In genomic region chr6:130864344-130864743, GRCh38 we compare ENCODE assay signal across 1 cellular context.
TF ChIP-seq lines count a peak whose summit lies in the region.

No MANE protein-coding gene starts in this region.

TF ChIP-seq in HepG2, 621 proteins besides CTCF, POLR2A, EP300 and RAD21 (continued from another document and continues in another):
- TF ChIP-seq UBTF (CRISPR knock-in tag; IDR thresholded peaks at IDR 0.05) (peak; percentile 89), CCDC6 (CRISPR knock-in tag; IDR thresholded peaks at IDR 0.05) (peak; percentile 22; the same call in 1 of the 2 replicates), FOXC1 (CRISPR knock-in tag; IDR thresholded peaks at IDR 0.05; ENCODE audit: borderline replicate concordance) (peak; percentile 36; the same call in 1 of the 2 replicates), YY1 (IDR thresholded peaks at IDR 0.05; ENCODE audit: insufficient read depth, insufficient replicate concordance, low read depth, low read length) (peak; percentile 45), REST (IDR thresholded peaks at IDR 0.05; ENCODE audit: borderline replicate concordance in 1 of 2, low read depth in 1 of 2, low read length in 2 of 2) (0 out of 4 replicates have a peak, but pooled peaks of 1 of the 2 experiments have one; percentile 38), ZBTB38 (CRISPR knock-in tag; IDR thresholded peaks at IDR 0.05) (peak; percentile 93), KLF12 (CRISPR knock-in tag; IDR thresholded peaks at IDR 0.05; ENCODE audit: borderline replicate concordance) (no peak), ZMYM4 (CRISPR knock-in tag; IDR thresholded peaks at IDR 0.05) (peak; percentile 78), ZNF451 (CRISPR knock-in tag; IDR thresholded peaks at IDR 0.05) (no peak), NAIF1 (CRISPR knock-in tag; IDR thresholded peaks at IDR 0.05; ENCODE audit: borderline replicate concordance) (0 out of 2 replicates have a peak, but pooled peaks have one; percentile 10), BORCS8-MEF2B (CRISPR knock-in tag; IDR thresholded peaks at IDR 0.05) (0 out of 2 replicates have a peak, but pooled peaks have one; percentile 31), MEIS1 (CRISPR knock-in tag; IDR thresholded peaks at IDR 0.05; ENCODE audit: borderline replicate concordance) (peak; percentile 81; the same call in 1 of the 2 replicates), RARA (CRISPR knock-in tag; IDR thresholded peaks at IDR 0.05) (peak; percentile 85), ZNF713 (CRISPR knock-in tag; IDR thresholded peaks at IDR 0.05) (0 out of 2 replicates have a peak, but pooled peaks have one; percentile 36), PCBP2 (optimal IDR thresholded peaks at IDR 0.05; ENCODE audit: low read depth, low read length, poor library complexity, severe bottlenecking) (no peak), CHD2 (IDR thresholded peaks at IDR 0.05; ENCODE audit: low read depth, low read length) (no peak), ZNF292 (CRISPR knock-in tag; IDR thresholded peaks at IDR 0.05; ENCODE audit: borderline replicate concordance, low read depth) (peak; percentile 87; the same call in 1 of the 2 replicates), NR1H2 (CRISPR knock-in tag; IDR thresholded peaks at IDR 0.05; ENCODE audit: borderline replicate concordance, low read depth) (no peak), TIGD3 (CRISPR knock-in tag; IDR thresholded peaks at IDR 0.05; ENCODE audit: borderline replicate concordance) (no peak), GABPB1 (CRISPR knock-in tag; IDR thresholded peaks at IDR 0.05) (0 out of 2 replicates have a peak, but pooled peaks have one; percentile 31), RFXAP (CRISPR knock-in tag; IDR thresholded peaks at IDR 0.05; ENCODE audit: borderline replicate concordance) (no peak), U2AF1 (optimal IDR thresholded peaks at IDR 0.05; ENCODE audit: low read depth, low read length) (no peak), ZNF225 (CRISPR knock-in tag; IDR thresholded peaks at IDR 0.05) (no peak), ZSCAN29 (CRISPR knock-in tag; conservative IDR thresholded peaks at IDR 0.05) (peak; percentile 59; the same call in 1 of the 2 replicates), ZNF781 (CRISPR knock-in tag; IDR thresholded peaks at IDR 0.05; ENCODE audit: borderline replicate concordance, not compliant biosample characterization) (no peak), RNF2 (conservative IDR thresholded peaks at IDR 0.05; ENCODE audit: low read depth) (no peak), KDM2A (CRISPR knock-in tag; IDR thresholded peaks at IDR 0.05; ENCODE audit: borderline replicate concordance, low read depth) (peak; percentile 63; the same call in 1 of the 2 replicates), GTF3A (CRISPR knock-in tag; conservative IDR thresholded peaks at IDR 0.05) (0 out of 2 replicates have a peak, but pooled peaks have one; percentile 55), KMT2A (CRISPR knock-in tag; IDR thresholded peaks at IDR 0.05) (peak; percentile 75), DPF2 (CRISPR knock-in tag; IDR thresholded peaks at IDR 0.05; ENCODE audit: borderline replicate concordance, low read depth) (peak; percentile 76; the same call in 1 of the 2 replicates), REL (CRISPR knock-in tag; conservative IDR thresholded peaks at IDR 0.05) (no peak), RXRB (CRISPR knock-in tag; IDR thresholded peaks at IDR 0.05; ENCODE audit: borderline replicate concordance) (0 out of 2 replicates have a peak, but pooled peaks have one; percentile 64), DMAP1 (CRISPR knock-in tag; IDR thresholded peaks at IDR 0.05) (no peak), NR2F6 (IDR thresholded peaks at IDR 0.05) (peak; percentile 68), NR2F6 (CRISPR knock-in tag; IDR thresholded peaks at IDR 0.05) (peak; percentile 86), ZNF577 (CRISPR knock-in tag; IDR thresholded peaks at IDR 0.05; ENCODE audit: borderline replicate concordance, low read depth) (no peak), SMAD3 (CRISPR knock-in tag; IDR thresholded peaks at IDR 0.05) (peak; percentile 88)
- TF ChIP-seq, protein P1, sequence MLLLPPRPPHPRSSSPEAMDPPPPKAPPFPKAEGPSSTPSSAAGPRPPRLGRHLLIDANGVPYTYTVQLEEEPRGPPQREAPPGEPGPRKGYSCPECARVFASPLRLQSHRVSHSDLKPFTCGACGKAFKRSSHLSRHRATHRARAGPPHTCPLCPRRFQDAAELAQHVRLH (CRISPR knock-in tag; IDR thresholded peaks at IDR 0.05; ENCODE audit: borderline replicate concordance, low read depth): peak; percentile 88
- TF ChIP-seq, protein P2, sequence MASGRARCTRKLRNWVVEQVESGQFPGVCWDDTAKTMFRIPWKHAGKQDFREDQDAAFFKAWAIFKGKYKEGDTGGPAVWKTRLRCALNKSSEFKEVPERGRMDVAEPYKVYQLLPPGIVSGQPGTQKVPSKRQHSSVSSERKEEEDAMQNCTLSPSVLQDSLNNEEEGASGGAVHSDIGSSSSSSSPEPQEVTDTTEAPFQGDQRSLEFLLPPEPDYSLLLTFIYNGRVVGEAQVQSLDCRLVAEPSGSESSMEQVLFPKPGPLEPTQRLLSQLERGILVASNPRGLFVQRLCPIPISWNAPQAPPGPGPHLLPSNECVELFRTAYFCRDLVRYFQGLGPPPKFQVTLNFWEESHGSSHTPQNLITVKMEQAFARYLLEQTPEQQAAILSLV (CRISPR knock-in tag; IDR thresholded peaks at IDR 0.05; ENCODE audit: borderline replicate concordance): peak; percentile 61; the same call in 1 of the 2 replicates
- TF ChIP-seq, protein P3, sequence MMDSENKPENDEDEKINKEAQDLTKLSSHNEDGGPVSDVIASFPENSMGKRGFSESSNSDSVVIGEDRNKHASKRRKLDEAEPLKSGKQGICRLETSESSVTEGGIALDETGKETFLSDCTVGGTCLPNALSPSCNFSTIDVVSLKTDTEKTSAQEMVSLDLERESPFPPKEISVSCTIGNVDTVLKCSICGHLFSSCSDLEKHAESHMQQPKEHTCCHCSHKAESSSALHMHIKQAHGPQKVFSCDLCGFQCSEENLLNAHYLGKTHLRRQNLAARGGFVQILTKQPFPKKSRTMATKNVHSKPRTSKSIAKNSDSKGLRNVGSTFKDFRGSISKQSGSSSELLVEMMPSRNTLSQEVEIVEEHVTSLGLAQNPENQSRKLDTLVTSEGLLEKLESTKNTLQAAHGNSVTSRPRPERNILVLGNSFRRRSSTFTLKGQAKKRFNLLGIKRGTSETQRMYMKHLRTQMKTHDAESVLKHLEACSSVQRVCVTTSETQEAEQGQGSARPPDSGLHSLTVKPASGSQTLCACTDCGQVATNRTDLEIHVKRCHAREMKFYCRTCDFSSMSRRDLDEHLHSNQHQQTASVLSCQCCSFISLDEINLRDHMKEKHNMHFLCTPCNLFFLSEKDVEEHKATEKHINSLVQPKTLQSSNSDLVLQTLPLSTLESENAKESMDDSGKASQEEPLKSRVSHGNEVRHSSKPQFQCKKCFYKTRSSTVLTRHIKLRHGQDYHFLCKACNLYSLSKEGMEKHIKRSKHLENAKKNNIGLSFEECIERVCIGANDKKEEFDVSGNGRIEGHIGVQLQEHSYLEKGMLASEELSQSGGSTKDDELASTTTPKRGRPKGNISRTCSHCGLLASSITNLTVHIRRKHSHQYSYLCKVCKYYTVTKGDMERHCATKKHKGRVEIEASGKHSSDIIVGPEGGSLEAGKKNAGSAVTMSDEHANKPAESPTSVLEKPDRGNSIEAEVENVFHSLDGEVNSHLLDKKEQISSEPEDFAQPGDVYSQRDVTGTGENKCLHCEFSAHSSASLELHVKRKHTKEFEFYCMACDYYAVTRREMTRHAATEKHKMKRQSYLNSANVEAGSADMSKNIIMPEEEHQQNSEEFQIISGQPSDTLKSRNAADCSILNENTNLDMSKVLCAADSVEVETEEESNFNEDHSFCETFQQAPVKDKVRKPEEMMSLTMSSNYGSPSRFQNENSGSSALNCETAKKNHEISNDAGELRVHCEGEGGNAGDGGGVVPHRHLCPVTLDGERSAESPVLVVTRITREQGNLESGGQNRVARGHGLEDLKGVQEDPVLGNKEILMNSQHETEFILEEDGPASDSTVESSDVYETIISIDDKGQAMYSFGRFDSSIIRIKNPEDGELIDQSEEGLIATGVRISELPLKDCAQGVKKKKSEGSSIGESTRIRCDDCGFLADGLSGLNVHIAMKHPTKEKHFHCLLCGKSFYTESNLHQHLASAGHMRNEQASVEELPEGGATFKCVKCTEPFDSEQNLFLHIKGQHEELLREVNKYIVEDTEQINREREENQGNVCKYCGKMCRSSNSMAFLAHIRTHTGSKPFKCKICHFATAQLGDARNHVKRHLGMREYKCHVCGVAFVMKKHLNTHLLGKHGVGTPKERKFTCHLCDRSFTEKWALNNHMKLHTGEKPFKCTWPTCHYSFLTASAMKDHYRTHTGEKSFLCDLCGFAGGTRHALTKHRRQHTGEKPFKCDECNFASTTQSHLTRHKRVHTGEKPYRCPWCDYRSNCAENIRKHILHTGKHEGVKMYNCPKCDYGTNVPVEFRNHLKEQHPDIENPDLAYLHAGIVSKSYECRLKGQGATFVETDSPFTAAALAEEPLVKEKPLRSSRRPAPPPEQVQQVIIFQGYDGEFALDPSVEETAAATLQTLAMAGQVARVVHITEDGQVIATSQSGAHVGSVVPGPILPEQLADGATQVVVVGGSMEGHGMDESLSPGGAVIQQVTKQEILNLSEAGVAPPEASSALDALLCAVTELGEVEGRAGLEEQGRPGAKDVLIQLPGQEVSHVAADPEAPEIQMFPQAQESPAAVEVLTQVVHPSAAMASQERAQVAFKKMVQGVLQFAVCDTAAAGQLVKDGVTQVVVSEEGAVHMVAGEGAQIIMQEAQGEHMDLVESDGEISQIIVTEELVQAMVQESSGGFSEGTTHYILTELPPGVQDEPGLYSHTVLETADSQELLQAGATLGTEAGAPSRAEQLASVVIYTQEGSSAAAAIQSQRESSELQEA (CRISPR knock-in tag; IDR thresholded peaks at IDR 0.05; ENCODE audit: not compliant biosample characterization): no peak
- TF ChIP-seq, protein P4, sequence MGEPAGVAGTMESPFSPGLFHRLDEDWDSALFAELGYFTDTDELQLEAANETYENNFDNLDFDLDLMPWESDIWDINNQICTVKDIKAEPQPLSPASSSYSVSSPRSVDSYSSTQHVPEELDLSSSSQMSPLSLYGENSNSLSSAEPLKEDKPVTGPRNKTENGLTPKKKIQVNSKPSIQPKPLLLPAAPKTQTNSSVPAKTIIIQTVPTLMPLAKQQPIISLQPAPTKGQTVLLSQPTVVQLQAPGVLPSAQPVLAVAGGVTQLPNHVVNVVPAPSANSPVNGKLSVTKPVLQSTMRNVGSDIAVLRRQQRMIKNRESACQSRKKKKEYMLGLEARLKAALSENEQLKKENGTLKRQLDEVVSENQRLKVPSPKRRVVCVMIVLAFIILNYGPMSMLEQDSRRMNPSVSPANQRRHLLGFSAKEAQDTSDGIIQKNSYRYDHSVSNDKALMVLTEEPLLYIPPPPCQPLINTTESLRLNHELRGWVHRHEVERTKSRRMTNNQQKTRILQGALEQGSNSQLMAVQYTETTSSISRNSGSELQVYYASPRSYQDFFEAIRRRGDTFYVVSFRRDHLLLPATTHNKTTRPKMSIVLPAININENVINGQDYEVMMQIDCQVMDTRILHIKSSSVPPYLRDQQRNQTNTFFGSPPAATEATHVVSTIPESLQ (CRISPR knock-in tag; conservative IDR thresholded peaks at IDR 0.05): no peak
- TF ChIP-seq, protein P5, sequence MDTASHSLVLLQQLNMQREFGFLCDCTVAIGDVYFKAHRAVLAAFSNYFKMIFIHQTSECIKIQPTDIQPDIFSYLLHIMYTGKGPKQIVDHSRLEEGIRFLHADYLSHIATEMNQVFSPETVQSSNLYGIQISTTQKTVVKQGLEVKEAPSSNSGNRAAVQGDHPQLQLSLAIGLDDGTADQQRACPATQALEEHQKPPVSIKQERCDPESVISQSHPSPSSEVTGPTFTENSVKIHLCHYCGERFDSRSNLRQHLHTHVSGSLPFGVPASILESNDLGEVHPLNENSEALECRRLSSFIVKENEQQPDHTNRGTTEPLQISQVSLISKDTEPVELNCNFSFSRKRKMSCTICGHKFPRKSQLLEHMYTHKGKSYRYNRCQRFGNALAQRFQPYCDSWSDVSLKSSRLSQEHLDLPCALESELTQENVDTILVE (CRISPR knock-in tag; IDR thresholded peaks at IDR 0.05): no peak
